Comparison of ENCODE assay signal across 9 cellular contexts in genomic region chr5:134567651-134568338, GRCh38. TPM values are rescaled to one million over a fixed set of nuclear protein-coding genes. Genes with fewer than 3 reads are reported as not detected.
DNase-seq lines count a peak whose midpoint lies in the region; ATAC-seq and TF ChIP-seq lines count a peak whose summit lies in the region.
"Had no signal": no experiment of that assay in that cellular context is flagged by ENCODE, and none has a peak within 500 bp of the region (broad histone marks: within the 10 kb centered on the region; RNA-seq: fewer than 3 reads in every experiment).

No MANE protein-coding gene starts in this region.

- WGBS in heart right ventricle, 2 donors: 58 to 71% methylated on average over 6 of the region's 6 CpGs
- WGBS in spleen, 5 donors: 44 to 60% (median 52%) methylated on average over 5 to 6 of the region's 6 CpGs

- no peaks in the 10 kb centered on the region for H3K27me3 Mint-ChIP-seq in activated CD8-positive, alpha-beta T cell treated with anti-CD3 and anti-CD28 coated beads, Interleukin-2, amount 10 ng/mL, durations not matched to agents 7 days and 5 days (ENCODE audit: low read depth)

- H3K36me3 ChIP-seq in heart right ventricle: peaks cover 0 to 93% (median 67%) of the 10 kb centered on the region in 9 donors
- H3K36me3 ChIP-seq in spleen: peaks cover 9 to 100% (median 98%) of the 10 kb centered on the region in 6 donors

- no peaks in the 10 kb centered on the region for H3K9me3 ChIP-seq in heart right ventricle
- H3K9me3 ChIP-seq in spleen: no peaks in the 10 kb centered on the region

- peak overlapping the region; percentile 34 for H3K27ac Mint-ChIP-seq in activated CD8-positive, alpha-beta T cell treated with anti-CD3 and anti-CD28 coated beads, Interleukin-2, amount 10 ng/mL, durations not matched to agents 7 days and 5 days

- H3K4me3 Mint-ChIP-seq in activated CD8-positive, alpha-beta T cell treated with anti-CD3 and anti-CD28 coated beads, Interleukin-2, amount 10 ng/mL, durations not matched to agents 7 days and 5 days: no peak overlapping the region

- H3K4me1 Mint-ChIP-seq in activated CD8-positive, alpha-beta T cell treated with anti-CD3 and anti-CD28 coated beads, Interleukin-2, amount 10 ng/mL, durations not matched to agents 7 days and 5 days (ENCODE audit: low read depth): peaks cover 23% of the 10 kb centered on the region

- peaks cover 52% of the 10 kb centered on the region for H3K36me3 Mint-ChIP-seq in activated CD8-positive, alpha-beta T cell treated with anti-CD3 and anti-CD28 coated beads, Interleukin-2, amount 10 ng/mL, durations not matched to agents 7 days and 5 days (ENCODE audit: low read depth)

- intact Hi-C loops in heart right ventricle (cut with DNase I) (loop anchor here in 1 of 10 donors (2.0 kb wide), 1 partner anchor 41 kb away; no protein-coding TSS in a partner anchor), spleen (cut with DNase I; ENCODE audit: low total_unique reads) (no loop called here)

- POLR2A ChIA-PET in activated CD8-positive, alpha-beta T cell treated with anti-CD3 and anti-CD28 coated beads, Interleukin-2, amount 10 ng/mL, durations not matched to agents 7 days and 5 days (lab: Charles Lee): no interaction called here

- DNase-seq in GM04504 (ENCODE audit: low read depth) (peak; percentile 52), heart right ventricle (no peak), spleen (peak; percentile 71), NCI-H510A (lab: John Stamatoyannopoulos, UW) (no peak), putamen (ENCODE audit: low spot score) (no peak)
- DNase-seq in activated CD8-positive, alpha-beta T cell treated with anti-CD3 and anti-CD28 coated beads, Interleukin-2, amount 10 ng/mL, durations not matched to agents 7 days and 5 days: no peak
- DNase-seq: NCI-H1105 had no signal

- H3K4me3 ChIP-seq in heart right ventricle: no peak overlapping the region
- no peak overlapping the region for H3K4me3 ChIP-seq in spleen

- H3K4me1 ChIP-seq in heart right ventricle (peaks cover 38 to 62% (median 51%) of the 10 kb centered on the region in 9 donors), spleen (peaks cover 31 to 64% (median 46%) of the 10 kb centered on the region in 6 donors)

- H3K27me3 ChIP-seq in heart right ventricle: no peaks in the 10 kb centered on the region
- no peaks in the 10 kb centered on the region for H3K27me3 ChIP-seq in spleen (replicated peaks in 1 of 7)

- TF ChIP-seq POLR2A in spleen (IDR thresholded peaks at IDR 0.05): no peak

- H3K9me3 Mint-ChIP-seq in activated CD8-positive, alpha-beta T cell treated with anti-CD3 and anti-CD28 coated beads, Interleukin-2, amount 10 ng/mL, durations not matched to agents 7 days and 5 days (ENCODE audit: insufficient read depth): no peaks in the 10 kb centered on the region

- CTCF ChIA-PET in activated CD8-positive, alpha-beta T cell treated with anti-CD3 and anti-CD28 coated beads, Interleukin-2, amount 10 ng/mL, durations not matched to agents 7 days and 5 days (lab: Charles Lee): interaction anchor here (1.0 to 1.3 kb wide), 2 partner anchors 10 to 528 kb away, joined by 3 to 4 read pairs; no protein-coding TSS in a partner anchor

- no peak for TF ChIP-seq CTCF in heart right ventricle (IDR thresholded peaks at IDR 0.05)
- no peak for TF ChIP-seq CTCF in spleen (IDR thresholded peaks at IDR 0.05 in 8 of 11, conservative IDR thresholded peaks at IDR 0.05 in 3 of 11)

- H3K27ac ChIP-seq in heart right ventricle (peak overlapping the region in 9 of 10 donors; percentile 77 to 92 (median 87)), spleen (peak overlapping the region; percentile 48 to 86 (median 69))

- no peak for ATAC-seq in activated CD8-positive, alpha-beta T cell treated with anti-CD3 and anti-CD28 coated beads, Interleukin-2, amount 10 ng/mL, durations not matched to agents 7 days and 5 days
- ATAC-seq in heart right ventricle (peak in 6 of 8 donors; percentile 27 to 81 (median 40)), GM21529 (IDR thresholded peaks at IDR 0.05; ENCODE audit: unreplicated experiment) (no peak), GM21526 (IDR thresholded peaks at IDR 0.05; ENCODE audit: low FRiP score, unreplicated experiment) (no peak)

RNA-seq across cellular contexts. Expression of gene JADE2, which starts 42.3 kb away (rescaled TPM):
- 10 to 100 TPM; 79.9 to 86.0 TPM for total RNA-seq in activated CD8-positive, alpha-beta T cell treated with anti-CD3 and anti-CD28 coated beads, Interleukin-2, amount 10 ng/mL, durations not matched to agents 7 days and 5 days
- total RNA-seq in heart right ventricle (10 to 100 TPM; 17.9 to 38.5 (median 25.2) TPM), spleen (100 to 1,000 TPM in 3 of 7 donors, 10 to 100 TPM in 4; 85.9 to 131 (median 95.9) TPM)
- polyA plus RNA-seq in heart right ventricle (1 to 10 TPM; 5.4 to 7.9 TPM), spleen (10 to 100 TPM; 12.3 to 30.8 (median 14.8) TPM)

Comparison
In these comparisons a context has a peak if more than half of its experiments do, and no peak if none do; other contexts are left out.
1. DNase-seq: peak in GM04504 (single experiment) and spleen (single experiment); none in activated CD8-positive, alpha-beta T cell treated with anti-CD3 and anti-CD28 coated beads, Interleukin-2, amount 10 ng/mL, durations not matched to agents 7 days and 5 days (single experiment), heart right ventricle (0 of 2), NCI-H510A (single experiment) and putamen (single experiment).
2. ATAC-seq: peak in heart right ventricle (6 of 8); none in activated CD8-positive, alpha-beta T cell treated with anti-CD3 and anti-CD28 coated beads, Interleukin-2, amount 10 ng/mL, durations not matched to agents 7 days and 5 days (single experiment), GM21529 (single experiment) and GM21526 (single experiment).